In the genomic region with DNA sequence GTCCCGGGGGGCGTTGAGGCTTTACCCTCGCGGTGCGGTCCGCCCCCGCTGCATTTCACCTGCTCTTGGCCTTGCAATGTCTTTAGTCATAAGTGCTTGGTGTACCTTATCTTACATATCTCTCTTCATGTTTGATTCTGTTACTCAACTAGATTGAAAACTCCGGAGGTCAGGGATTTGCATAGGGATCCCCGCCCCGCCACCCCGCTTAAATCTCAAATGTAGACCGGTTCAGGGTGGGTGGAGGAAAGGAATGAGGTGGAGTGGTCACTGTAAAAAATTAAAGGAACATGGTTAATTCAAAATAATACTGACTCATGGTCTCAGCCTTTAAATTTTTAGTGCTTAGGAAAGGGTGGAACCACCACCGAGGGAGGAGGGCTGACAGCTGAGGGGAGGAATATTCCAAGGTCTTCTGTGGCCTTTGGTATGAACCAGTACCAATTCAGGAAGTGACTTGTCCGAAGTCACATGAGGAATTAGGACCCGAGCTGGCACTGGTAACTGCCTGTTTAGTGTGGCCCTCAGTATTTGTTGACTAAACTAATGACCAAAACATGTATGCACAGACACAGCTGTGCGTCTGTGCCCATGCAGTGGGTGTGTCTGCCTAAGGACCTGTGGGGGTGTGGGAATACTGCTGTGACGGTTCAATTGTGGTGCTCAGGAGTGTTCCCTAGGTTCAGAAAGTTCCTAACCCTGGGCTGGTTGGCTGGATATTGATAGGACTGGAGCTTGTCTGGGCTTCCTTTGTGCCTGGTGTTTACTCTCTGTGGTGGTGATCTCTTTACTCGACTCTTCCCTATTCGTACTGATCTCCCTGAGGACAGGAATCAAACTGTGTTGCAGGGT, we compare ENCODE assay signal across 8 cellular contexts. TPM values are rescaled to one million over a fixed set of nuclear protein-coding genes. Genes with fewer than 3 reads are reported as not detected.
DNase-seq lines count a peak whose midpoint lies in the region; ATAC-seq and TF ChIP-seq lines count a peak whose summit lies in the region.

No MANE protein-coding gene starts in this region.

- H3K27me3 ChIP-seq in OCI-LY3 (ENCODE audit: low read depth, low read length) (no peaks in the 10 kb centered on the region), adipocyte (replicated peaks; ENCODE audit: control insufficient read depth, insufficient read depth, low read length) (no peaks in the 10 kb centered on the region), right cardiac atrium (ENCODE audit: control insufficient read depth, insufficient read depth) (no peaks in the 10 kb centered on the region), sigmoid colon (no peaks in the 10 kb centered on the region)

- 4% methylated on average over 19 of the region's 19 CpGs for WGBS in right cardiac atrium
- 1 to 4% methylated on average over 19 of the region's 19 CpGs for WGBS in sigmoid colon, 2 donors

- no peaks in the 10 kb centered on the region for H3K9me3 ChIP-seq in OCI-LY3 (ENCODE audit: insufficient read depth, low read length)
- no peaks in the 10 kb centered on the region for H3K9me3 ChIP-seq in adipocyte (ENCODE audit: control insufficient read depth, low read length)
- no peaks in the 10 kb centered on the region for H3K9me3 ChIP-seq in right cardiac atrium (ENCODE audit: control insufficient read depth, low read length)
- no peaks in the 10 kb centered on the region for H3K9me3 ChIP-seq in sigmoid colon

- DNase-seq in AG09309 (ENCODE audit: low read depth) (no peak), adipocyte (ENCODE audit: low read depth) (peak; percentile 69), right cardiac atrium (peak in 2 of 3 donors; percentile 25 to 61), sigmoid colon (no peak), cortex of kidney (lab: John Stamatoyannopoulos, UW) (no peak)

- no peak for TF ChIP-seq POLR2A in sigmoid colon (IDR thresholded peaks at IDR 0.05)

- TF ChIP-seq CTCF in AG09309 (IDR thresholded peaks at IDR 0.05; ENCODE audit: control insufficient read depth, insufficient read depth, low read depth, low read length, missing control alignments) (no peak), OCI-LY3 (IDR thresholded peaks at IDR 0.05; ENCODE audit: low read depth, low read length) (no peak), sigmoid colon (IDR thresholded peaks at IDR 0.05) (no peak)

- H3K4me3 ChIP-seq in AG09309 (ENCODE audit: control insufficient read depth, low read depth, low read length): peak overlapping the region; percentile 72
- H3K4me3 ChIP-seq in OCI-LY3 (ENCODE audit: low read length): peak overlapping the region; percentile 100
- H3K4me3 ChIP-seq in adipocyte (ENCODE audit: low read length): peak overlapping the region; percentile 99
- peak overlapping the region; percentile 83 for H3K4me3 ChIP-seq in right cardiac atrium (ENCODE audit: low read length)
- peak overlapping the region; percentile 75 to 98 (median 87) for H3K4me3 ChIP-seq in sigmoid colon

- peak overlapping the region; percentile 98 for H3K4me2 ChIP-seq in OCI-LY3 (ENCODE audit: low read length)

- peaks cover 40% of the 10 kb centered on the region for H4K20me1 ChIP-seq in OCI-LY3 (ENCODE audit: insufficient read depth, low read length)

- no peak for TF ChIP-seq EP300 in sigmoid colon (IDR thresholded peaks at IDR 0.05)

- peak overlapping the region; percentile 77 for H3K27ac ChIP-seq in OCI-LY3 (ENCODE audit: low read length)
- H3K27ac ChIP-seq in right cardiac atrium (ENCODE audit: low read length): peak overlapping the region; percentile 76
- peak overlapping the region; percentile 85 to 94 (median 90) for H3K27ac ChIP-seq in sigmoid colon

- intact Hi-C loops in right cardiac atrium (cut with DNase I) (no loop called here), sigmoid colon (cut with DNase I) (loop anchor here (1.0 to 10.0 kb wide), 3 partner anchors 12 to 751 kb away; partner anchors contain the start of genes MZT2A and PTPN18)

- H3K79me2 ChIP-seq in OCI-LY3 (ENCODE audit: low read length): peaks cover 61% of the 10 kb centered on the region

- ATAC-seq in GM18867 (IDR thresholded peaks at IDR 0.05; ENCODE audit: unreplicated experiment): peak; percentile 41
- ATAC-seq in HG03064 (IDR thresholded peaks at IDR 0.05; ENCODE audit: low read depth, unreplicated experiment): peak; percentile 32
- ATAC-seq in right cardiac atrium: peak; percentile 13 to 55

- no peak overlapping the region for H2AFZ ChIP-seq in OCI-LY3 (ENCODE audit: low read depth, low read length)

- H3K4me1 ChIP-seq in OCI-LY3 (ENCODE audit: low read length) (peaks cover 18% of the 10 kb centered on the region), adipocyte (ENCODE audit: control insufficient read depth, insufficient read depth, low read length) (peaks cover 26% of the 10 kb centered on the region), right cardiac atrium (ENCODE audit: control insufficient read depth, insufficient read depth, low read length) (peaks cover 5% of the 10 kb centered on the region), sigmoid colon (peaks cover 0 to 31% (median 23%) of the 10 kb centered on the region in 4 donors)

- H3K36me3 ChIP-seq in OCI-LY3 (replicated peaks; ENCODE audit: low read depth, low read length) (peaks cover 9% of the 10 kb centered on the region), adipocyte (ENCODE audit: control insufficient read depth, insufficient read depth, low read length, severe bottlenecking) (no peaks in the 10 kb centered on the region), sigmoid colon (no peaks in the 10 kb centered on the region)

- H3K9ac ChIP-seq in OCI-LY3 (ENCODE audit: low read length): peak overlapping the region; percentile 98
- peak overlapping the region; percentile 97 for H3K9ac ChIP-seq in adipocyte (ENCODE audit: low read length)

RNA-seq across cellular contexts. Expression of gene PLEKHB2, which starts 1.0 kb away (rescaled TPM):
- total RNA-seq in right cardiac atrium (10 to 100 TPM; 26.2 to 36.9 (median 35.2) TPM), sigmoid colon (10 to 100 TPM; 28.8 to 39.6 (median 33.7) TPM)
- polyA plus RNA-seq in right cardiac atrium (13.6 TPM), sigmoid colon (100 to 1,000 TPM in 1 of 3 donors, 10 to 100 TPM in 2; 59.3 to 160 (median 96.1) TPM)

RNA-seq across cellular contexts. Expression of gene FAM168B, which starts 12.9 kb away (rescaled TPM):
- total RNA-seq in right cardiac atrium: 10 to 100 TPM; 81.5 to 99.4 (median 89.2) TPM
- 34.1 TPM for polyA plus RNA-seq in right cardiac atrium
- total RNA-seq in sigmoid colon: 100 to 1,000 TPM; 125 to 153 (median 136) TPM
- polyA plus RNA-seq in sigmoid colon: 10 to 100 TPM; 29.1 to 54.7 (median 30.0) TPM

Comparison
In these comparisons a context has a peak if more than half of its experiments do, and no peak if none do; other contexts are left out.
1. DNase-seq: peak in adipocyte (single experiment) and right cardiac atrium (2 of 3); none in AG09309 (single experiment), sigmoid colon (single experiment) and cortex of kidney (single experiment).
2. Peak in every context shown above with its lines, with median percentiles within 50 percentile points of each other: H3K4me3 ChIP-seq, ATAC-seq and H3K27ac ChIP-seq.